Comparison of ENCODE assay signal across 1 cellular context in genomic region chr7:67854784-67855183, GRCh38.
A peak's percentile ranks its signal among the peaks of the same experiment; 100 is the strongest.
TF ChIP-seq lines count a peak whose summit lies in the region.

No MANE protein-coding gene starts in this region.

TF ChIP-seq in HepG2, 621 proteins besides CTCF, POLR2A, EP300 and RAD21 (continued from another document):
- TF ChIP-seq AHDC1 (CRISPR knock-in tag; IDR thresholded peaks at IDR 0.05; ENCODE audit: borderline replicate concordance) (peak; percentile 28; the same call in 1 of the 2 replicates), SNAPC5 (CRISPR knock-in tag; IDR thresholded peaks at IDR 0.05; ENCODE audit: borderline replicate concordance) (no peak), NR2C2 (CRISPR knock-in tag; IDR thresholded peaks at IDR 0.05; ENCODE audit: borderline replicate concordance) (peak; percentile 76)
- TF ChIP-seq, protein P1, sequence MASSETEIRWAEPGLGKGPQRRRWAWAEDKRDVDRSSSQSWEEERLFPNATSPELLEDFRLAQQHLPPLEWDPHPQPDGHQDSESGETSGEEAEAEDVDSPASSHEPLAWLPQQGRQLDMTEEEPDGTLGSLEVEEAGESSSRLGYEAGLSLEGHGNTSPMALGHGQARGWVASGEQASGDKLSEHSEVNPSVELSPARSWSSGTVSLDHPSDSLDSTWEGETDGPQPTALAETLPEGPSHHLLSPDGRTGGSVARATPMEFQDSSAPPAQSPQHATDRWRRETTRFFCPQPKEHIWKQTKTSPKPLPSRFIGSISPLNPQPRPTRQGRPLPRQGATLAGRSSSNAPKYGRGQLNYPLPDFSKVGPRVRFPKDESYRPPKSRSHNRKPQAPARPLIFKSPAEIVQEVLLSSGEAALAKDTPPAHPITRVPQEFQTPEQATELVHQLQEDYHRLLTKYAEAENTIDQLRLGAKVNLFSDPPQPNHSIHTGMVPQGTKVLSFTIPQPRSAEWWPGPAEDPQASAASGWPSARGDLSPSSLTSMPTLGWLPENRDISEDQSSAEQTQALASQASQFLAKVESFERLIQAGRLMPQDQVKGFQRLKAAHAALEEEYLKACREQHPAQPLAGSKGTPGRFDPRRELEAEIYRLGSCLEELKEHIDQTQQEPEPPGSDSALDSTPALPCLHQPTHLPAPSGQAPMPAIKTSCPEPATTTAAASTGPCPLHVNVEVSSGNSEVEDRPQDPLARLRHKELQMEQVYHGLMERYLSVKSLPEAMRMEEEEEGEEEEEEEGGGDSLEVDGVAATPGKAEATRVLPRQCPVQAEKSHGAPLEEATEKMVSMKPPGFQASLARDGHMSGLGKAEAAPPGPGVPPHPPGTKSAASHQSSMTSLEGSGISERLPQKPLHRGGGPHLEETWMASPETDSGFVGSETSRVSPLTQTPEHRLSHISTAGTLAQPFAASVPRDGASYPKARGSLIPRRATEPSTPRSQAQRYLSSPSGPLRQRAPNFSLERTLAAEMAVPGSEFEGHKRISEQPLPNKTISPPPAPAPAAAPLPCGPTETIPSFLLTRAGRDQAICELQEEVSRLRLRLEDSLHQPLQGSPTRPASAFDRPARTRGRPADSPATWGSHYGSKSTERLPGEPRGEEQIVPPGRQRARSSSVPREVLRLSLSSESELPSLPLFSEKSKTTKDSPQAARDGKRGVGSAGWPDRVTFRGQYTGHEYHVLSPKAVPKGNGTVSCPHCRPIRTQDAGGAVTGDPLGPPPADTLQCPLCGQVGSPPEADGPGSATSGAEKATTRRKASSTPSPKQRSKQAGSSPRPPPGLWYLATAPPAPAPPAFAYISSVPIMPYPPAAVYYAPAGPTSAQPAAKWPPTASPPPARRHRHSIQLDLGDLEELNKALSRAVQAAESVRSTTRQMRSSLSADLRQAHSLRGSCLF (CRISPR knock-in tag; IDR thresholded peaks at IDR 0.05; ENCODE audit: borderline replicate concordance) = no peak
TF ChIP-seq in HepG2: peak in this region for 6.
